In genomic region chr2:164504253-164504652, GRCh38 we compare ENCODE assay signal across 11 cellular contexts.
DNase-seq lines count a peak whose midpoint lies in the region; ATAC-seq and TF ChIP-seq lines count a peak whose summit lies in the region.
"Had no signal": no experiment of that assay in that cellular context is flagged by ENCODE, and none has a peak within 500 bp of the region (broad histone marks: within the 10 kb centered on the region; RNA-seq: fewer than 3 reads in every experiment).

No MANE protein-coding gene starts in this region.

- ATAC-seq in HG03045 (IDR thresholded peaks at IDR 0.05; ENCODE audit: unreplicated experiment), result no peak
- ATAC-seq: activated T-cell treated with anti-CD3 and anti-CD28 coated beads, Interleukin-2, amount 50 U/mL, for 72 hours; K562 had no signal

- DNase-seq in Daoy (ENCODE audit: low read depth) (peak; percentile 27), HuH-7 (ENCODE audit: low spot score) (peak; percentile 4), chondrocyte (ENCODE audit: low spot score) (no peak), myocyte (ENCODE audit: low read depth) (peak; percentile 22), DMS79 (lab: John Stamatoyannopoulos, UW) (no peak), NCI-H1048 (lab: John Stamatoyannopoulos, UW) (no peak)
- DNase-seq in activated CD4-positive, CD25-positive, alpha-beta regulatory T cell (lab: John Stamatoyannopoulos, UW), result no peak
- DNase-seq: activated T-cell treated with anti-CD3 and anti-CD28 coated beads, Interleukin-2, amount 50 U/mL, for 72 hours; T1000 had no signal

- H3K27ac Mint-ChIP-seq in chondrocyte (ENCODE audit: unreplicated experiment), result no peak overlapping the region
- H3K27ac Mint-ChIP-seq: activated T-cell treated with anti-CD3 and anti-CD28 coated beads, Interleukin-2, amount 50 U/mL, for 72 hours had no signal

- TF ChIP-seq CTCF in chondrocyte (IDR thresholded peaks at IDR 0.05), result peak; percentile 22

- no peaks in the 10 kb centered on the region for H3K4me1 Mint-ChIP-seq in chondrocyte (ENCODE audit: low read depth)

- no peak overlapping the region for H3K4me3 Mint-ChIP-seq in chondrocyte (ENCODE audit: unreplicated experiment)
- H3K4me3 Mint-ChIP-seq: activated T-cell treated with anti-CD3 and anti-CD28 coated beads, Interleukin-2, amount 50 U/mL, for 72 hours had no signal

- H3K9me3 Mint-ChIP-seq in chondrocyte (ENCODE audit: low read depth), result no peaks in the 10 kb centered on the region

- peaks cover 2% of the 10 kb centered on the region for H3K36me3 Mint-ChIP-seq in chondrocyte (ENCODE audit: low read depth)

- no peaks in the 10 kb centered on the region for H3K27me3 Mint-ChIP-seq in chondrocyte (ENCODE audit: low read depth)

Comparison
In these comparisons a context has a peak if more than half of its experiments do, and no peak if none do; other contexts are left out.
1. DNase-seq: peak in Daoy (single experiment), HuH-7 (single experiment) and myocyte (single experiment); none in chondrocyte (single experiment), DMS79 (single experiment), activated CD4-positive, CD25-positive, alpha-beta regulatory T cell (0 of 4) and NCI-H1048 (single experiment).